ENCODE assay signal across 2 cellular contexts in the genomic region with DNA sequence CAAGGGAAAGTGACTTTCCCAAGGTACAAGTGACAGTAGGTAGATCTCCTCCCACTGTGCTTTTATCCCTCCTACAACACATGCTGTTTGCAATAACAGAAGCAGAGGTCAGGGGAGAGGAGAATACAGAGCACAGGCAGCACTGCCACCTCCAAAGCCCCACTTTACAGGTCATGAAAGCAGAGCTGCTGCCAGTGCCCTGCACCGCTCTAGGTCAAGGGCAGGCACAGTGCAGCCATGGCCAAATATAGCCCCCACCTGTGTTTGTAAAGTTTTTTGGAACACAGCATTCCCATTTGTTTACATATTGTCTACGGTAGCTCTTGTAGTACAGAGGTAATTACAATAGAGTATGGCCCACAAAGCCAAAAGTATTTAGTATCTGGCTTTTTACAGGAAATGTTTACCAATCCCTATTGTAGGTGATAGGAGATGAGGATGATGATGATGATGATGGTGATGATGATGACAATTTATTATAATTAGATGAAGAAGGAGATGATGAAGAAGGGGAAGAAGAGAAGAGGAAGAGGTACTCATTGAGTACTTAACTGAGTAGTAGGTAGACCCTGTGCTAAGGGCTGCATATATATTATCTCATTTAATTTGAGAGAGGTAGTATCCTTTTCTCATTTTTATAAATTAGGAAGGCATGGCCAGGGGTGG.
TF ChIP-seq lines count a peak whose summit lies in the region.

No MANE protein-coding gene starts in this region.

TF ChIP-seq in K562, 482 proteins besides CTCF, POLR2A, EP300 and RAD21 (continued from another document):
- no peak for TF ChIP-seq MYNN (IDR thresholded peaks at IDR 0.05)
- TF ChIP-seq MYNN (CRISPR knock-in tag; IDR thresholded peaks at IDR 0.05): no peak
- no peak for TF ChIP-seq MAFK (IDR thresholded peaks at IDR 0.05; ENCODE audit: low read length)
- no peak for TF ChIP-seq ZNF217 (CRISPR knock-in tag; IDR thresholded peaks at IDR 0.05)
- no peak for TF ChIP-seq SNIP1 (IDR thresholded peaks at IDR 0.05; ENCODE audit: low read depth)
- TF ChIP-seq ESRRA (IDR thresholded peaks at IDR 0.05; ENCODE audit: borderline replicate concordance, low read depth): no peak
- TF ChIP-seq, protein P1, sequence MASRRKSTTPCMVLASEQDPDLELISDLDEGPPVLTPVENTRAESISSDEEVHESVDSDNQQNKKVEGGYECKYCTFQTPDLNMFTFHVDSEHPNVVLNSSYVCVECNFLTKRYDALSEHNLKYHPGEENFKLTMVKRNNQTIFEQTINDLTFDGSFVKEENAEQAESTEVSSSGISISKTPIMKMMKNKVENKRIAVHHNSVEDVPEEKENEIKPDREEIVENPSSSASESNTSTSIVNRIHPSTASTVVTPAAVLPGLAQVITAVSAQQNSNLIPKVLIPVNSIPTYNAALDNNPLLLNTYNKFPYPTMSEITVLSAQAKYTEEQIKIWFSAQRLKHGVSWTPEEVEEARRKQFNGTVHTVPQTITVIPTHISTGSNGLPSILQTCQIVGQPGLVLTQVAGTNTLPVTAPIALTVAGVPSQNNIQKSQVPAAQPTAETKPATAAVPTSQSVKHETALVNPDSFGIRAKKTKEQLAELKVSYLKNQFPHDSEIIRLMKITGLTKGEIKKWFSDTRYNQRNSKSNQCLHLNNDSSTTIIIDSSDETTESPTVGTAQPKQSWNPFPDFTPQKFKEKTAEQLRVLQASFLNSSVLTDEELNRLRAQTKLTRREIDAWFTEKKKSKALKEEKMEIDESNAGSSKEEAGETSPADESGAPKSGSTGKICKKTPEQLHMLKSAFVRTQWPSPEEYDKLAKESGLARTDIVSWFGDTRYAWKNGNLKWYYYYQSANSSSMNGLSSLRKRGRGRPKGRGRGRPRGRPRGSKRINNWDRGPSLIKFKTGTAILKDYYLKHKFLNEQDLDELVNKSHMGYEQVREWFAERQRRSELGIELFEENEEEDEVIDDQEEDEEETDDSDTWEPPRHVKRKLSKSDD (conservative IDR thresholded peaks at IDR 0.05; ENCODE audit: low read length): no peak
- no peak for TF ChIP-seq KHSRP (IDR thresholded peaks at IDR 0.05)
- TF ChIP-seq, protein P2, sequence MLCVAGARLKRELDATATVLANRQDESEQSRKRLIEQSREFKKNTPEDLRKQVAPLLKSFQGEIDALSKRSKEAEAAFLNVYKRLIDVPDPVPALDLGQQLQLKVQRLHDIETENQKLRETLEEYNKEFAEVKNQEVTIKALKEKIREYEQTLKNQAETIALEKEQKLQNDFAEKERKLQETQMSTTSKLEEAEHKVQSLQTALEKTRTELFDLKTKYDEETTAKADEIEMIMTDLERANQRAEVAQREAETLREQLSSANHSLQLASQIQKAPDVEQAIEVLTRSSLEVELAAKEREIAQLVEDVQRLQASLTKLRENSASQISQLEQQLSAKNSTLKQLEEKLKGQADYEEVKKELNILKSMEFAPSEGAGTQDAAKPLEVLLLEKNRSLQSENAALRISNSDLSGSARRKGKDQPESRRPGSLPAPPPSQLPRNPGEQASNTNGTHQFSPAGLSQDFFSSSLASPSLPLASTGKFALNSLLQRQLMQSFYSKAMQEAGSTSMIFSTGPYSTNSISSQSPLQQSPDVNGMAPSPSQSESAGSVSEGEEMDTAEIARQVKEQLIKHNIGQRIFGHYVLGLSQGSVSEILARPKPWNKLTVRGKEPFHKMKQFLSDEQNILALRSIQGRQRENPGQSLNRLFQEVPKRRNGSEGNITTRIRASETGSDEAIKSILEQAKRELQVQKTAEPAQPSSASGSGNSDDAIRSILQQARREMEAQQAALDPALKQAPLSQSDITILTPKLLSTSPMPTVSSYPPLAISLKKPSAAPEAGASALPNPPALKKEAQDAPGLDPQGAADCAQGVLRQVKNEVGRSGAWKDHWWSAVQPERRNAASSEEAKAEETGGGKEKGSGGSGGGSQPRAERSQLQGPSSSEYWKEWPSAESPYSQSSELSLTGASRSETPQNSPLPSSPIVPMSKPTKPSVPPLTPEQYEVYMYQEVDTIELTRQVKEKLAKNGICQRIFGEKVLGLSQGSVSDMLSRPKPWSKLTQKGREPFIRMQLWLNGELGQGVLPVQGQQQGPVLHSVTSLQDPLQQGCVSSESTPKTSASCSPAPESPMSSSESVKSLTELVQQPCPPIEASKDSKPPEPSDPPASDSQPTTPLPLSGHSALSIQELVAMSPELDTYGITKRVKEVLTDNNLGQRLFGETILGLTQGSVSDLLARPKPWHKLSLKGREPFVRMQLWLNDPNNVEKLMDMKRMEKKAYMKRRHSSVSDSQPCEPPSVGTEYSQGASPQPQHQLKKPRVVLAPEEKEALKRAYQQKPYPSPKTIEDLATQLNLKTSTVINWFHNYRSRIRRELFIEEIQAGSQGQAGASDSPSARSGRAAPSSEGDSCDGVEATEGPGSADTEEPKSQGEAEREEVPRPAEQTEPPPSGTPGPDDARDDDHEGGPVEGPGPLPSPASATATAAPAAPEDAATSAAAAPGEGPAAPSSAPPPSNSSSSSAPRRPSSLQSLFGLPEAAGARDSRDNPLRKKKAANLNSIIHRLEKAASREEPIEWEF (CRISPR knock-in tag; IDR thresholded peaks at IDR 0.05): no peak
- no peak for TF ChIP-seq ZNF764 (CRISPR knock-in tag; IDR thresholded peaks at IDR 0.05; ENCODE audit: low read depth)
- no peak for TF ChIP-seq ETV6 (IDR thresholded peaks at IDR 0.05; ENCODE audit: borderline replicate concordance in 1 of 2, low read depth in 2 of 2, low read length in 1 of 2)
- no peak for TF ChIP-seq ETV6 (CRISPR knock-in tag; IDR thresholded peaks at IDR 0.05; ENCODE audit: borderline replicate concordance)
- TF ChIP-seq, protein P3, sequence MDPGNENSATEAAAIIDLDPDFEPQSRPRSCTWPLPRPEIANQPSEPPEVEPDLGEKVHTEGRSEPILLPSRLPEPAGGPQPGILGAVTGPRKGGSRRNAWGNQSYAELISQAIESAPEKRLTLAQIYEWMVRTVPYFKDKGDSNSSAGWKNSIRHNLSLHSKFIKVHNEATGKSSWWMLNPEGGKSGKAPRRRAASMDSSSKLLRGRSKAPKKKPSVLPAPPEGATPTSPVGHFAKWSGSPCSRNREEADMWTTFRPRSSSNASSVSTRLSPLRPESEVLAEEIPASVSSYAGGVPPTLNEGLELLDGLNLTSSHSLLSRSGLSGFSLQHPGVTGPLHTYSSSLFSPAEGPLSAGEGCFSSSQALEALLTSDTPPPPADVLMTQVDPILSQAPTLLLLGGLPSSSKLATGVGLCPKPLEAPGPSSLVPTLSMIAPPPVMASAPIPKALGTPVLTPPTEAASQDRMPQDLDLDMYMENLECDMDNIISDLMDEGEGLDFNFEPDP (CRISPR knock-in tag; IDR thresholded peaks at IDR 0.05): no peak
- TF ChIP-seq ZNF143 (CRISPR knock-in tag; IDR thresholded peaks at IDR 0.05): no peak
- no peak for TF ChIP-seq ZNF830 (CRISPR knock-in tag; IDR thresholded peaks at IDR 0.05)
TF ChIP-seq in K562: peak in this region for 0.

TF ChIP-seq in liver, 16 proteins besides CTCF, POLR2A, EP300 and RAD21 (continued from another document):
- TF ChIP-seq HNF4A (conservative IDR thresholded peaks at IDR 0.05) (peak; percentile 92 to 94), GABPA (IDR thresholded peaks at IDR 0.05 in 1 of 2, conservative IDR thresholded peaks at IDR 0.05 in 1 of 2) (peak in 1 of 2 donors; percentile 42), HNF4G (IDR thresholded peaks at IDR 0.05) (peak; percentile 70), NR2F2 (IDR thresholded peaks at IDR 0.05) (peak; percentile 92), FOXA1 (IDR thresholded peaks at IDR 0.05) (peak; percentile 84), RXRA (IDR thresholded peaks at IDR 0.05) (peak; percentile 99 to 100), FOXA2 (IDR thresholded peaks at IDR 0.05) (peak; percentile 89), EGR1 (IDR thresholded peaks at IDR 0.05; ENCODE audit: low read depth in 2 of 2) (peak in 1 of 2 donors; percentile 40), JUND (IDR thresholded peaks at IDR 0.05) (peak; percentile 41 to 82), TAF1 (conservative IDR thresholded peaks at IDR 0.05) (no peak), SP1 (IDR thresholded peaks at IDR 0.05) (peak; percentile 98)
- TF ChIP-seq, protein P4, sequence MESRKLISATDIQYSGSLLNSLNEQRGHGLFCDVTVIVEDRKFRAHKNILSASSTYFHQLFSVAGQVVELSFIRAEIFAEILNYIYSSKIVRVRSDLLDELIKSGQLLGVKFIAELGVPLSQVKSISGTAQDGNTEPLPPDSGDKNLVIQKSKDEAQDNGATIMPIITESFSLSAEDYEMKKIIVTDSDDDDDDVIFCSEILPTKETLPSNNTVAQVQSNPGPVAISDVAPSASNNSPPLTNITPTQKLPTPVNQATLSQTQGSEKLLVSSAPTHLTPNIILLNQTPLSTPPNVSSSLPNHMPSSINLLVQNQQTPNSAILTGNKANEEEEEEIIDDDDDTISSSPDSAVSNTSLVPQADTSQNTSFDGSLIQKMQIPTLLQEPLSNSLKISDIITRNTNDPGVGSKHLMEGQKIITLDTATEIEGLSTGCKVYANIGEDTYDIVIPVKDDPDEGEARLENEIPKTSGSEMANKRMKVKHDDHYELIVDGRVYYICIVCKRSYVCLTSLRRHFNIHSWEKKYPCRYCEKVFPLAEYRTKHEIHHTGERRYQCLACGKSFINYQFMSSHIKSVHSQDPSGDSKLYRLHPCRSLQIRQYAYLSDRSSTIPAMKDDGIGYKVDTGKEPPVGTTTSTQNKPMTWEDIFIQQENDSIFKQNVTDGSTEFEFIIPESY (IDR thresholded peaks at IDR 0.05): peak; percentile 90
- TF ChIP-seq, protein P5, sequence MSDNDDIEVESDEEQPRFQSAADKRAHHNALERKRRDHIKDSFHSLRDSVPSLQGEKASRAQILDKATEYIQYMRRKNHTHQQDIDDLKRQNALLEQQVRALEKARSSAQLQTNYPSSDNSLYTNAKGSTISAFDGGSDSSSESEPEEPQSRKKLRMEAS (IDR thresholded peaks at IDR 0.05): peak; percentile 95
- TF ChIP-seq, protein P6, sequence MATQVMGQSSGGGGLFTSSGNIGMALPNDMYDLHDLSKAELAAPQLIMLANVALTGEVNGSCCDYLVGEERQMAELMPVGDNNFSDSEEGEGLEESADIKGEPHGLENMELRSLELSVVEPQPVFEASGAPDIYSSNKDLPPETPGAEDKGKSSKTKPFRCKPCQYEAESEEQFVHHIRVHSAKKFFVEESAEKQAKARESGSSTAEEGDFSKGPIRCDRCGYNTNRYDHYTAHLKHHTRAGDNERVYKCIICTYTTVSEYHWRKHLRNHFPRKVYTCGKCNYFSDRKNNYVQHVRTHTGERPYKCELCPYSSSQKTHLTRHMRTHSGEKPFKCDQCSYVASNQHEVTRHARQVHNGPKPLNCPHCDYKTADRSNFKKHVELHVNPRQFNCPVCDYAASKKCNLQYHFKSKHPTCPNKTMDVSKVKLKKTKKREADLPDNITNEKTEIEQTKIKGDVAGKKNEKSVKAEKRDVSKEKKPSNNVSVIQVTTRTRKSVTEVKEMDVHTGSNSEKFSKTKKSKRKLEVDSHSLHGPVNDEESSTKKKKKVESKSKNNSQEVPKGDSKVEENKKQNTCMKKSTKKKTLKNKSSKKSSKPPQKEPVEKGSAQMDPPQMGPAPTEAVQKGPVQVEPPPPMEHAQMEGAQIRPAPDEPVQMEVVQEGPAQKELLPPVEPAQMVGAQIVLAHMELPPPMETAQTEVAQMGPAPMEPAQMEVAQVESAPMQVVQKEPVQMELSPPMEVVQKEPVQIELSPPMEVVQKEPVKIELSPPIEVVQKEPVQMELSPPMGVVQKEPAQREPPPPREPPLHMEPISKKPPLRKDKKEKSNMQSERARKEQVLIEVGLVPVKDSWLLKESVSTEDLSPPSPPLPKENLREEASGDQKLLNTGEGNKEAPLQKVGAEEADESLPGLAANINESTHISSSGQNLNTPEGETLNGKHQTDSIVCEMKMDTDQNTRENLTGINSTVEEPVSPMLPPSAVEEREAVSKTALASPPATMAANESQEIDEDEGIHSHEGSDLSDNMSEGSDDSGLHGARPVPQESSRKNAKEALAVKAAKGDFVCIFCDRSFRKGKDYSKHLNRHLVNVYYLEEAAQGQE (IDR thresholded peaks at IDR 0.05): peak; percentile 88
